ENCODE assay signal across 1 cellular context in genomic region chr3:114700637-114701234, GRCh38.
TF ChIP-seq lines count a peak whose summit lies in the region.

No MANE protein-coding gene starts in this region.

TF ChIP-seq in GM23338, 12 proteins besides CTCF, POLR2A, EP300 and RAD21 (continued from another document):
- TF ChIP-seq ZNF462 (CRISPR knock-in tag; IDR thresholded peaks at IDR 0.05) (no peak), JUNB (IDR thresholded peaks at IDR 0.05; ENCODE audit: unreplicated experiment) (no peak), EZH2 (IDR thresholded peaks at IDR 0.05; ENCODE audit: low read depth, unreplicated experiment) (no peak), REST (IDR thresholded peaks at IDR 0.05; ENCODE audit: unreplicated experiment) (no peak)
TF ChIP-seq in GM23338: peak in this region for 0.
